Comparison of ENCODE assay signal across 23 cellular contexts in genomic region chr14:100060766-100061165, GRCh38. TPM values are rescaled to one million over a fixed set of nuclear protein-coding genes. Genes with fewer than 3 reads are reported as not detected.
DNase-seq lines count a peak whose midpoint lies in the region; ATAC-seq, FAIRE-seq and TF ChIP-seq lines count a peak whose summit lies in the region.
"Had no signal": no experiment of that assay in that cellular context is flagged by ENCODE, and none has a peak within 500 bp of the region (broad histone marks: within the 10 kb centered on the region; RNA-seq: fewer than 3 reads in every experiment).

No MANE protein-coding gene starts in this region.

- H3K9ac ChIP-seq in astrocyte (ENCODE audit: low read length): no peak overlapping the region

- H3K4me1 Mint-ChIP-seq in activated naive CD4-positive, alpha-beta T cell treated with anti-CD3 and anti-CD28 coated beads, Interleukin-2, amount 10 ng/mL, durations not matched to agents 7 days and 5 days: peaks cover 85% of the 10 kb centered on the region
- H3K4me1 Mint-ChIP-seq in T-helper 17 cell (peaks cover 64% of the 10 kb centered on the region), astrocyte (ENCODE audit: low read depth, unreplicated experiment) (peaks cover 6% of the 10 kb centered on the region)
- peaks cover 88% of the 10 kb centered on the region for H3K4me1 Mint-ChIP-seq in stimulated activated naive CD8-positive, alpha-beta T cell treated with anti-CD3 and anti-CD28 coated beads, Interleukin-15, amount 100 ng/mL, for 72 hours

- peak overlapping the region; percentile 99 for H3K27ac Mint-ChIP-seq in activated naive CD4-positive, alpha-beta T cell treated with anti-CD3 and anti-CD28 coated beads, Interleukin-2, amount 10 ng/mL, durations not matched to agents 7 days and 5 days
- peak overlapping the region; percentile 99 for H3K27ac Mint-ChIP-seq in T-helper 17 cell
- no peak overlapping the region for H3K27ac Mint-ChIP-seq in astrocyte (ENCODE audit: unreplicated experiment)
- peak overlapping the region; percentile 92 to 96 for H3K27ac Mint-ChIP-seq in stimulated activated naive CD8-positive, alpha-beta T cell treated with anti-CD3 and anti-CD28 coated beads, Interleukin-15, amount 100 ng/mL, for 72 hours

- H3K9me3 Mint-ChIP-seq in activated naive CD4-positive, alpha-beta T cell treated with anti-CD3 and anti-CD28 coated beads, Interleukin-2, amount 10 ng/mL, durations not matched to agents 7 days and 5 days: no peaks in the 10 kb centered on the region
- H3K9me3 Mint-ChIP-seq in astrocyte (ENCODE audit: unreplicated experiment): no peaks in the 10 kb centered on the region
- no peaks in the 10 kb centered on the region for H3K9me3 Mint-ChIP-seq in stimulated activated naive CD8-positive, alpha-beta T cell treated with anti-CD3 and anti-CD28 coated beads, Interleukin-15, amount 100 ng/mL, for 72 hours

- ATAC-seq in T-helper 17 cell: no peak
- ATAC-seq in stimulated activated naive CD8-positive, alpha-beta T cell treated with anti-CD3 and anti-CD28 coated beads, Interleukin-15, amount 100 ng/mL, for 72 hours: no peak
- ATAC-seq: body of pancreas, HCT116, Panc1 had no signal

- no peaks in the 10 kb centered on the region for H3K27me3 Mint-ChIP-seq in activated naive CD4-positive, alpha-beta T cell treated with anti-CD3 and anti-CD28 coated beads, Interleukin-2, amount 10 ng/mL, durations not matched to agents 7 days and 5 days
- no peaks in the 10 kb centered on the region for H3K27me3 Mint-ChIP-seq in T-helper 17 cell
- no peaks in the 10 kb centered on the region for H3K27me3 Mint-ChIP-seq in astrocyte (ENCODE audit: low read depth, unreplicated experiment)
- no peaks in the 10 kb centered on the region for H3K27me3 Mint-ChIP-seq in stimulated activated naive CD8-positive, alpha-beta T cell treated with anti-CD3 and anti-CD28 coated beads, Interleukin-15, amount 100 ng/mL, for 72 hours

- no peak overlapping the region for H3K4me2 ChIP-seq in astrocyte (ENCODE audit: low read length)

- no peak for DNase-seq in activated naive CD4-positive, alpha-beta T cell treated with anti-CD3 and anti-CD28 coated beads, Interleukin-2, amount 10 ng/mL, durations not matched to agents 7 days and 5 days
- DNase-seq in activated naive CD4-positive, alpha-beta T cell (lab: John Stamatoyannopoulos, UW): no peak
- DNase-seq in T-helper 17 cell (no peak), astrocyte (ENCODE audit: low read depth) (no peak), HK-2 (ENCODE audit: unreplicated experiment) (no peak), anterior cingulate cortex (lab: John Stamatoyannopoulos, UW) (no peak), uterus (no peak)
- no peak for DNase-seq in stimulated activated naive CD8-positive, alpha-beta T cell treated with anti-CD3 and anti-CD28 coated beads, Interleukin-15, amount 100 ng/mL, for 72 hours
- DNase-seq: activated gamma-delta T cell treated with Interleukin-2 at 50 U/mL for 16 hours; body of pancreas; DMS79; effector CD8-positive, alpha-beta T cell; MM.1S; NCI-H1417 treated with DMSO at 0.1 percent for 48 hours; NCI-H2107; NCI-H510A treated with DMSO at 0.1 percent for 48 hours; NK-92 treated with Interleukin-12 subunit alpha and Interleukin-12 subunit beta, amount 100 ng/mL, for 24 hours; testis had no signal

- H3K27ac ChIP-seq in astrocyte (ENCODE audit: low read depth, low read length) (no peak overlapping the region), uterus (no peak overlapping the region)
- H3K27ac ChIP-seq: body of pancreas, neutrophil, prostate gland, testis had no signal

- H3K79me2 ChIP-seq in astrocyte (ENCODE audit: insufficient read depth, low read length): peaks cover 27% of the 10 kb centered on the region

- FAIRE-seq in astrocyte (lab: Jason Lieb, UNC): peak; percentile 9

- H3K4me1 ChIP-seq in astrocyte (ENCODE audit: insufficient read depth, low read length): no peaks in the 10 kb centered on the region
- H3K4me1 ChIP-seq in uterus: no peaks in the 10 kb centered on the region
- H3K4me1 ChIP-seq: body of pancreas, prostate gland had no signal

- H3K36me3 ChIP-seq in astrocyte (ENCODE audit: insufficient read depth, low read length) (no peaks in the 10 kb centered on the region), uterus (no peaks in the 10 kb centered on the region)
- H3K36me3 ChIP-seq: neutrophil, prostate gland had no signal

- intact Hi-C loops in uterus (cut with DNase I; ENCODE audit: low total_unique reads): no loop called here

- H3K4me3 Mint-ChIP-seq in activated naive CD4-positive, alpha-beta T cell treated with anti-CD3 and anti-CD28 coated beads, Interleukin-2, amount 10 ng/mL, durations not matched to agents 7 days and 5 days: peak overlapping the region; percentile 62
- H3K4me3 Mint-ChIP-seq in T-helper 17 cell: peak overlapping the region; percentile 77
- no peak overlapping the region for H3K4me3 Mint-ChIP-seq in astrocyte (ENCODE audit: unreplicated experiment)
- peak overlapping the region; percentile 57 to 76 for H3K4me3 Mint-ChIP-seq in stimulated activated naive CD8-positive, alpha-beta T cell treated with anti-CD3 and anti-CD28 coated beads, Interleukin-15, amount 100 ng/mL, for 72 hours

- H3K9me3 ChIP-seq in T-helper 17 cell (ENCODE audit: control insufficient read depth, low read length, poor library complexity, severe bottlenecking) (no peaks in the 10 kb centered on the region), astrocyte (ENCODE audit: insufficient read depth, low read depth, low read length) (no peaks in the 10 kb centered on the region), uterus (no peaks in the 10 kb centered on the region)
- H3K9me3 ChIP-seq: body of pancreas, neutrophil, prostate gland, testis had no signal

- peaks cover 9% of the 10 kb centered on the region for H3K36me3 Mint-ChIP-seq in activated naive CD4-positive, alpha-beta T cell treated with anti-CD3 and anti-CD28 coated beads, Interleukin-2, amount 10 ng/mL, durations not matched to agents 7 days and 5 days
- no peaks in the 10 kb centered on the region for H3K36me3 Mint-ChIP-seq in T-helper 17 cell (ENCODE audit: low read depth)
- no peaks in the 10 kb centered on the region for H3K36me3 Mint-ChIP-seq in astrocyte (ENCODE audit: low read depth, unreplicated experiment)

- H4K20me1 ChIP-seq in astrocyte (ENCODE audit: insufficient read depth, low read length): peaks cover 57% of the 10 kb centered on the region

- no peaks in the 10 kb centered on the region for H3K27me3 ChIP-seq in astrocyte (ENCODE audit: insufficient read depth, low read length)
- H3K27me3 ChIP-seq in uterus: no peaks in the 10 kb centered on the region
- H3K27me3 ChIP-seq: body of pancreas, neutrophil, testis had no signal

- CTCF ChIA-PET in activated naive CD4-positive, alpha-beta T cell treated with anti-CD3 and anti-CD28 coated beads, Interleukin-2, amount 10 ng/mL, durations not matched to agents 7 days and 5 days (lab: Charles Lee): interaction anchor here (2.4 kb wide), 1 partner anchor 11 kb away, joined by 18 read pairs; no protein-coding TSS in a partner anchor

- TF ChIP-seq CTCF in astrocyte (IDR thresholded peaks at IDR 0.05; ENCODE audit: insufficient read depth, low read depth, low read length): no peak
- no peak for TF ChIP-seq CTCF in uterus (IDR thresholded peaks at IDR 0.05)

- no peak for TF ChIP-seq POLR2A in uterus (IDR thresholded peaks at IDR 0.05)

- no peak overlapping the region for H2AFZ ChIP-seq in astrocyte (ENCODE audit: low read depth, low read length)

- H3K4me3 ChIP-seq in astrocyte (ENCODE audit: insufficient read depth, low read depth, low read length) (no peak overlapping the region), uterus (no peak overlapping the region)
- H3K4me3 ChIP-seq: body of pancreas, lung, prostate gland, testis had no signal

RNA-seq across cellular contexts. Expression of gene EVL, which starts 4.5 kb away (rescaled TPM):
- total RNA-seq in T-helper 17 cell (100 to 1,000 TPM; 793 to 831 TPM), astrocyte (48.9 and 50.2 TPM in 2 replicates), uterus (100 to 1,000 TPM in 1 of 4 donors, 10 to 100 TPM in 3; 22.1 to 133 (median 67.5) TPM)

Comparison
In these comparisons a context has a peak if more than half of its experiments do, and no peak if none do; other contexts are left out.
1. RNA of gene EVL, which starts 4.5 kb away (total RNA-seq): 793 to 831 TPM in T-helper 17 cell; 22.1 to 133 TPM in uterus and 48.9 to 50.2 TPM in astrocyte; every median in the first group is over 4 times any median in the second.